8 cellular contexts compared by ENCODE assay signal in the genomic region with DNA sequence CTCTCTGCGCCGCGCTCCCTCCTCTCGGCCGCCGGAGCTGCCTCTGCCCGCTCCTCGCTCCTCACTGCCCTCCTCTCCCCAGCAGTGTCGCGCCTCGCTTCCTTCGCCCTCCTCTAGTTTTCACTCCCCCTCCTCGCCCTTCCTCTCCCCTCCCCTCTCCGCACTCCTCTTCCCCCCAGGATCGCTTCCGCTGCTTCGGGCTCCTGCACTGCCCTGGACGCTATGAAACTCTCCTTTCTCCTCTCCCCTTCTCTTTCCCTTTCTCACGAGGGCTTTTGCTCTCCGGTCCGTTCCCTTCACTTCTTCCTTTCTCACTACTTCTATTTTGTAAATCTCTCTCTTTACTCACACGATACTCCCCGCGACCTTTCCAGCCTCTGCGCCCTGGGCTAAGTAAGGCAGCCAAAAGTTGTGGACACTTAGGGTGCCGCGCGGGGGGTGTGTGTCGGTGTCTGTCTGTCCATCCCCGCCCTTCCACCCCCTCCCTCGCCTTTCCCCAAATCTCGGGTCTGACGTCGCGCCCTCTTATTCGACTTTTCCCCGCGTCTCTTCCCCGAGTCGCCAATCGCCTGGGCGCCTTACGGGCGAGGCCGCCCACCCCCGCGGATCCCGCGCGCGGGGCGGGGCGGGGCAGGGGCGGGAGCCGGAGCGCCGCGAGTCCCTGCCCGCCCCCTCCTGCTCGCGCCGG. TPM values are rescaled to one million over a fixed set of nuclear protein-coding genes. Genes with fewer than 3 reads are reported as not detected.
A peak's percentile ranks its signal among the peaks of the same experiment; 100 is the strongest.
DNase-seq lines count a peak whose midpoint lies in the region; ATAC-seq and TF ChIP-seq lines count a peak whose summit lies in the region.

A gene (minus strand): TSS at position 458 of the 688 bp plus-strand sequence. CDS start 737 bp downstream, outside the sequence.

- H3K4me1 ChIP-seq in BLaER1 treated with 17β-estradiol and CSF1 and Interleukin-3, amounts not matched to agents 10 nM and 100 nM: peaks cover 30 to 40% (median 36%) of the 10 kb centered on the region in 10 experiments; a peak in 19 of 20 replicates
- H3K4me1 ChIP-seq in mammary epithelial cell (ENCODE audit: insufficient read depth, low read length): peaks cover 30% of the 10 kb centered on the region
- peaks cover 13% of the 10 kb centered on the region for H3K4me1 ChIP-seq in effector memory CD4-positive, alpha-beta T cell (ENCODE audit: control insufficient read depth, insufficient read depth, low read length, poor library complexity, severe bottlenecking)

- ATAC-seq in HG03378 (IDR thresholded peaks at IDR 0.05; ENCODE audit: unreplicated experiment): no peak

- peaks cover 25% of the 10 kb centered on the region for H3K79me2 ChIP-seq in mammary epithelial cell (ENCODE audit: insufficient read depth, low read length)

- DNase-seq in HS-27A (ENCODE audit: low read depth) (peak; percentile 85), NOMO-1 treated with DMSO at 0.1 percent for 48 hours (lab: John Stamatoyannopoulos, UW; ENCODE audit: unreplicated experiment) (peak; percentile 93), mammary epithelial cell (peak; percentile 94), immature natural killer cell (no peak), smooth muscle cell of the brain vasculature (ENCODE audit: low read depth, low spot score) (peak; percentile 41)
- no peak for DNase-seq in effector memory CD4-positive, alpha-beta T cell

- H2AFZ ChIP-seq in mammary epithelial cell (ENCODE audit: low read depth, low read length): peak within 1 kb of the TSS; percentile 89

- TF ChIP-seq CTCF in mammary epithelial cell (conservative IDR thresholded peaks at IDR 0.05 in 1 of 2, IDR thresholded peaks at IDR 0.05 in 1 of 2; ENCODE audit: extremely low read depth in 1 of 2, insufficient read depth in 1 of 2, low read depth in 1 of 2, low read length in 2 of 2): no peak

- peaks cover 100% of the 10 kb centered on the region in 11 experiments for H3K27me3 ChIP-seq in BLaER1 treated with 17β-estradiol and CSF1 and Interleukin-3, amounts not matched to agents 10 nM and 100 nM
- H3K27me3 ChIP-seq in mammary epithelial cell (ENCODE audit: insufficient read depth, low read length): no peaks in the 10 kb centered on the region
- peaks cover 27% of the 10 kb centered on the region for H3K27me3 ChIP-seq in effector memory CD4-positive, alpha-beta T cell (replicated peaks; ENCODE audit: control insufficient read depth, insufficient read depth, low read length, poor library complexity, severe bottlenecking)

- 0% methylated on average over 6 of the region's 62 CpGs for WGBS in mammary epithelial cell (ENCODE audit: low coverage, missing lambda C conversion rate)

- peak within 1 kb of the TSS; percentile 40 to 70 (median 66) for H3K4me3 Mint-ChIP-seq in immature natural killer cell

- CTCF ChIA-PET in mammary epithelial cell (lab: Charles Lee; ENCODE audit: low non-redundant PET): interaction anchor here (0.6 kb wide), 1 partner anchor 587 kb away, joined by 3 read pairs; no protein-coding TSS in a partner anchor

- H3K4me1 Mint-ChIP-seq in immature natural killer cell: peaks cover 13% of the 10 kb centered on the region in 2 donors

- H3K9me3 Mint-ChIP-seq in immature natural killer cell: no peaks in the 10 kb centered on the region

- no peak within 1 kb of the TSS for H3K27ac ChIP-seq in BLaER1 treated with 17β-estradiol and CSF1 and Interleukin-3, amounts not matched to agents 10 nM and 100 nM
- peak within 1 kb of the TSS; percentile 74 for H3K27ac ChIP-seq in mammary epithelial cell (ENCODE audit: insufficient read depth, low read depth, low read length)
- H3K27ac ChIP-seq in effector memory CD4-positive, alpha-beta T cell (ENCODE audit: insufficient read depth, low read length, poor library complexity, severe bottlenecking): no peak within 1 kb of the TSS

- peaks cover 0 to 19% (median 10%) of the 10 kb centered on the region in 11 experiments; a peak in 11 of 22 replicates for H3K9me3 ChIP-seq in BLaER1 treated with 17β-estradiol and CSF1 and Interleukin-3, amounts not matched to agents 10 nM and 100 nM (replicated peaks in 1 of 11)
- no peaks in the 10 kb centered on the region for H3K9me3 ChIP-seq in mammary epithelial cell (replicated peaks; ENCODE audit: insufficient read depth, low read length)
- no peaks in the 10 kb centered on the region for H3K9me3 ChIP-seq in effector memory CD4-positive, alpha-beta T cell (ENCODE audit: control insufficient read depth, low read length)

- H4K20me1 ChIP-seq in BLaER1 treated with 17β-estradiol and CSF1 and Interleukin-3, amounts not matched to agents 10 nM and 100 nM: peaks cover 0 to 90% (median 72%) of the 10 kb centered on the region in 11 experiments; a peak in 19 of 22 replicates
- H4K20me1 ChIP-seq in mammary epithelial cell (ENCODE audit: insufficient read depth, low read length): peaks cover 2% of the 10 kb centered on the region

- H3K4me3 ChIP-seq in BLaER1 treated with 17β-estradiol and CSF1 and Interleukin-3, amounts not matched to agents 10 nM and 100 nM: peak within 1 kb of the TSS; percentile 49 to 68 (median 58)
- peak within 1 kb of the TSS; percentile 66 to 85 (median 80) for H3K4me3 ChIP-seq in mammary epithelial cell (replicated peaks in 1 of 3; ENCODE audit: insufficient read depth in 1 of 3, low read depth in 2 of 3, low read length in 3 of 3)
- H3K4me3 ChIP-seq in effector memory CD4-positive, alpha-beta T cell (ENCODE audit: insufficient read depth, low read depth, low read length, poor library complexity, severe bottlenecking): no peak within 1 kb of the TSS

- H3K9ac ChIP-seq in BLaER1 treated with 17β-estradiol and CSF1 and Interleukin-3, amounts not matched to agents 10 nM and 100 nM: peak within 1 kb of the TSS in 7 of 11 experiments; percentile 7 to 55 (median 29); a peak in 9 of 22 replicates
- peak within 1 kb of the TSS; percentile 83 for H3K9ac ChIP-seq in mammary epithelial cell (ENCODE audit: insufficient read depth, low read length)

- dilution Hi-C loops in mammary epithelial cell (cut with HindIII; ENCODE audit: low sequenced_read_pairs): loop anchor here (25.0 kb wide), 1 partner anchor 651 kb away; a partner anchor contains a TSS

- H3K27me3 Mint-ChIP-seq in immature natural killer cell (ENCODE audit: low read depth in 3 of 3): peaks cover 15 to 32% (median 30%) of the 10 kb centered on the region in 3 donors

- H3K27ac Mint-ChIP-seq in immature natural killer cell: no peak within 1 kb of the TSS

- in situ Hi-C loops in mammary epithelial cell (cut with MboI; ENCODE audit: low sequenced_read_pairs in 2 of 2): loop anchor here (10.0 to 25.0 kb wide), 4 partner anchors 348 to 724 kb away; a partner anchor contains a TSS

- H3K36me3 Mint-ChIP-seq in immature natural killer cell: peaks cover 0 to 4% (median 0%) of the 10 kb centered on the region in 3 donors

- no peaks in the 10 kb centered on the region for H3K36me3 ChIP-seq in BLaER1 treated with 17β-estradiol and CSF1 and Interleukin-3, amounts not matched to agents 10 nM and 100 nM
- H3K36me3 ChIP-seq in mammary epithelial cell (ENCODE audit: insufficient read depth, low read length): no peaks in the 10 kb centered on the region
- H3K36me3 ChIP-seq in effector memory CD4-positive, alpha-beta T cell (ENCODE audit: control insufficient read depth, insufficient read depth, low read length): no peaks in the 10 kb centered on the region

- intact Hi-C loops in mammary epithelial cell (cut with micrococcal nuclease): loop anchor here (1.0 to 10.0 kb wide), 5 partner anchors 162 to 1086 kb away; no protein-coding TSS in a partner anchor

- TSS peak; percentile 22 for BruUV-seq in mammary epithelial cell (replicated peaks; lab: Mats Ljungman, UMichigan)

- peak within 1 kb of the TSS; percentile 78 to 98 (median 91) for H3K4me2 ChIP-seq in BLaER1 treated with 17β-estradiol and CSF1 and Interleukin-3, amounts not matched to agents 10 nM and 100 nM
- peak within 1 kb of the TSS; percentile 88 for H3K4me2 ChIP-seq in mammary epithelial cell (ENCODE audit: insufficient read depth, low read depth, low read length)

RNA-seq across cellular contexts. Expression of the gene that starts here (rescaled TPM):
- total RNA-seq in mammary epithelial cell: 10 to 100 TPM in 1 of 2 donors, 1 to 10 TPM in 1; 7.2 to 15.5 TPM
- polyA plus RNA-seq in mammary epithelial cell (2.6 TPM), immature natural killer cell (not detected)
- polyA minus RNA-seq in mammary epithelial cell: 5.3 TPM

Comparison
In these comparisons a context has a peak if more than half of its experiments do, and no peak if none do; other contexts are left out.
1. DNase-seq: peak in HS-27A (single experiment), NOMO-1 treated with DMSO at 0.1 percent for 48 hours (single experiment), mammary epithelial cell (single experiment) and smooth muscle cell of the brain vasculature (single experiment); none in immature natural killer cell (0 of 3) and effector memory CD4-positive, alpha-beta T cell (0 of 3).